Comparison of ENCODE assay signal across 8 cellular contexts in genomic region chr16:19883296-19883951, GRCh38. TPM values are rescaled to one million over a fixed set of nuclear protein-coding genes. Genes with fewer than 3 reads are reported as not detected.
DNase-seq lines count a peak whose midpoint lies in the region; ATAC-seq and TF ChIP-seq lines count a peak whose summit lies in the region.

No MANE protein-coding gene starts in this region.

- H3K9me3 Mint-ChIP-seq in brain = peaks cover 2 to 12% (median 7%) of the 10 kb centered on the region in 5 experiments

- intact Hi-C loops in left lung (cut with DNase I) = loop anchor here in 1 of 2 donors (10.0 kb wide), 1 partner anchor 319 kb away; no protein-coding TSS in a partner anchor

- H3K27me3 Mint-ChIP-seq in brain = peaks cover 15% of the 10 kb centered on the region

- peak overlapping the region; percentile 89 to 96 (median 94) for H3K4me3 Mint-ChIP-seq in brain

- H3K27ac Mint-ChIP-seq in brain = peak overlapping the region; percentile 97 to 100 (median 99)

- H3K27me3 ChIP-seq in left lung = peaks cover 14 to 51% of the 10 kb centered on the region in 2 donors
- H3K27me3 ChIP-seq in subcutaneous abdominal adipose tissue (ENCODE audit: control insufficient read depth in 5 of 5, insufficient read depth in 4 of 5, low read length in 5 of 5) = peaks cover 0 to 17% (median 3%) of the 10 kb centered on the region in 5 donors

- H3K36me3 ChIP-seq in left lung (no peaks in the 10 kb centered on the region), subcutaneous abdominal adipose tissue (ENCODE audit: control insufficient read depth in 5 of 5, insufficient read depth in 5 of 5, low read length in 5 of 5) (peaks cover 0 to 6% (median 2%) of the 10 kb centered on the region in 5 donors)

- H3K27ac ChIP-seq in left lung (peak overlapping the region in 1 of 2 donors; percentile 18), subcutaneous abdominal adipose tissue (ENCODE audit: low read depth, low read length) (peak overlapping the region; percentile 75)

- no peaks in the 10 kb centered on the region for H3K9me3 ChIP-seq in left lung
- H3K9me3 ChIP-seq in subcutaneous abdominal adipose tissue (ENCODE audit: control insufficient read depth in 5 of 5, low read length in 5 of 5) = no peaks in the 10 kb centered on the region

- peaks cover 4% of the 10 kb centered on the region for H3K36me3 Mint-ChIP-seq in brain

- H3K4me1 ChIP-seq in left lung (peaks cover 6 to 24% of the 10 kb centered on the region in 2 donors), subcutaneous abdominal adipose tissue (ENCODE audit: control insufficient read depth in 5 of 5, insufficient read depth in 5 of 5, low read length in 5 of 5) (peaks cover 2 to 61% (median 45%) of the 10 kb centered on the region in 5 donors)

- H3K4me1 Mint-ChIP-seq in brain = peaks cover 55% of the 10 kb centered on the region

- peak; percentile 12 for DNase-seq in stimulated activated CD4-positive, alpha-beta T cell treated with anti-CD3 and anti-CD28 coated beads, Interleukin-4, amount 100 ng/mL, for 1 hour
- no peak for DNase-seq in stimulated activated CD4-positive, alpha-beta T cell treated with anti-CD3 and anti-CD28 coated beads, Interleukin-2, amount 100 ng/mL, for 48 hours
- DNase-seq in left lung (no peak), AG08395 (ENCODE audit: low spot score) (no peak), HT-29 (ENCODE audit: low spot score) (no peak)

- ATAC-seq in left lung (no peak), esophagus mucosa (no peak)

- peak overlapping the region; percentile 16 to 70 (median 30) for H3K9ac ChIP-seq in subcutaneous abdominal adipose tissue (ENCODE audit: low read length in 5 of 5)

- TF ChIP-seq CTCF in brain (conservative IDR thresholded peaks at IDR 0.05) (no peak), left lung (IDR thresholded peaks at IDR 0.05) (no peak)

- peak overlapping the region; percentile 48 for H3K4me3 ChIP-seq in left lung
- peak overlapping the region; percentile 69 to 83 (median 81) for H3K4me3 ChIP-seq in subcutaneous abdominal adipose tissue (ENCODE audit: low read depth in 1 of 5, low read length in 5 of 5)

RNA-seq across cellular contexts. Expression of gene GPRC5B, which starts 1.2 kb away (rescaled TPM):
- polyA plus RNA-seq in brain (ENCODE audit: insufficient read depth, low read depth, low replicate concordance) = 351 TPM
- total RNA-seq in left lung (10 to 100 TPM; 10.3 to 14.1 TPM), esophagus mucosa (3.1 TPM)
- total RNA-seq in HT-29 (2014; rRNA removed; shearing (Covaris generic)) = 0.16 and 0.36 TPM in 2 replicates
